Comparison of ENCODE assay signal across 1 cellular context in genomic region chr1:244652699-244653438, GRCh38.
A peak's percentile ranks its signal among the peaks of the same experiment; 100 is the strongest.
TF ChIP-seq lines count a peak whose summit lies in the region.

TSS of gene DESI2 (plus strand) at chr1:244653126. CDS start at chr1:244653314, 188 bp downstream.

TF ChIP-seq in HepG2, 621 proteins besides CTCF, POLR2A, EP300 and RAD21 (continued from another document and continues in another):
- TF ChIP-seq ZBTB39 (CRISPR knock-in tag; IDR thresholded peaks at IDR 0.05), result no peak
- no peak for TF ChIP-seq ZNF512 (CRISPR knock-in tag; IDR thresholded peaks at IDR 0.05)
- no peak for TF ChIP-seq ZNF350 (CRISPR knock-in tag; IDR thresholded peaks at IDR 0.05; ENCODE audit: borderline replicate concordance, low read depth)
- peak; percentile 26; the same call in 1 of the 2 replicates for TF ChIP-seq MEF2D (CRISPR knock-in tag; IDR thresholded peaks at IDR 0.05)
- no peak for TF ChIP-seq ZFP36L1 (CRISPR knock-in tag; IDR thresholded peaks at IDR 0.05)
- TF ChIP-seq ZBTB49 (CRISPR knock-in tag; IDR thresholded peaks at IDR 0.05; ENCODE audit: borderline replicate concordance), result no peak
- no peak for TF ChIP-seq HMG20A (CRISPR knock-in tag; IDR thresholded peaks at IDR 0.05; ENCODE audit: borderline replicate concordance)
- TF ChIP-seq KDM2A (CRISPR knock-in tag; IDR thresholded peaks at IDR 0.05; ENCODE audit: borderline replicate concordance, low read depth), result peak; percentile 57
- no peak for TF ChIP-seq ZNF616 (CRISPR knock-in tag; IDR thresholded peaks at IDR 0.05; ENCODE audit: low read depth)
- peak; percentile 97 for TF ChIP-seq HCFC1 (IDR thresholded peaks at IDR 0.05; ENCODE audit: low read depth, low read length)
- TF ChIP-seq ZBTB10 (CRISPR knock-in tag; IDR thresholded peaks at IDR 0.05; ENCODE audit: borderline replicate concordance), result no peak
- no peak for TF ChIP-seq RNF2 (conservative IDR thresholded peaks at IDR 0.05; ENCODE audit: low read depth)
- no peak for TF ChIP-seq ZNF790 (CRISPR knock-in tag; IDR thresholded peaks at IDR 0.05; ENCODE audit: borderline replicate concordance)
- TF ChIP-seq GMEB2 (CRISPR knock-in tag; IDR thresholded peaks at IDR 0.05; ENCODE audit: low read depth), result no peak; the same call in 1 of the 2 replicates
- TF ChIP-seq FOXK1 (CRISPR knock-in tag; IDR thresholded peaks at IDR 0.05; ENCODE audit: borderline replicate concordance, low read depth), result 0 out of 2 replicates have a peak, but pooled peaks have one; percentile 49
- 0 out of 2 replicates have a peak, but pooled peaks have one; percentile 16 for TF ChIP-seq ZNF275 (CRISPR knock-in tag; IDR thresholded peaks at IDR 0.05; ENCODE audit: borderline replicate concordance)
- peak; percentile 84; the same call in 1 of the 2 replicates for TF ChIP-seq YEATS2 (CRISPR knock-in tag; IDR thresholded peaks at IDR 0.05; ENCODE audit: borderline replicate concordance)
- peak; percentile 22; the same call in 1 of the 2 replicates for TF ChIP-seq HNRNPUL1 (IDR thresholded peaks at IDR 0.05; ENCODE audit: low read depth, low read length)
- TF ChIP-seq NFRKB (IDR thresholded peaks at IDR 0.05), result no peak
- no peak for TF ChIP-seq ONECUT2 (CRISPR knock-in tag; IDR thresholded peaks at IDR 0.05)
- TF ChIP-seq HNF1B (CRISPR knock-in tag; IDR thresholded peaks at IDR 0.05), result peak; percentile 34
- TF ChIP-seq FOSL2 (CRISPR knock-in tag; IDR thresholded peaks at IDR 0.05), result no peak
- TF ChIP-seq MIER3 (CRISPR knock-in tag; IDR thresholded peaks at IDR 0.05; ENCODE audit: borderline replicate concordance), result no peak
- no peak; the same call in 1 of the 2 replicates for TF ChIP-seq ZBTB7B (CRISPR knock-in tag; IDR thresholded peaks at IDR 0.05)
- TF ChIP-seq ZNF503 (CRISPR knock-in tag; IDR thresholded peaks at IDR 0.05), result no peak
- no peak for TF ChIP-seq ZNF253 (CRISPR knock-in tag; IDR thresholded peaks at IDR 0.05; ENCODE audit: borderline replicate concordance)
- TF ChIP-seq TERF1 (CRISPR knock-in tag; IDR thresholded peaks at IDR 0.05), result no peak
- no peak for TF ChIP-seq MIXL1 (CRISPR knock-in tag; IDR thresholded peaks at IDR 0.05)
- TF ChIP-seq ZNF101 (CRISPR knock-in tag; IDR thresholded peaks at IDR 0.05; ENCODE audit: borderline replicate concordance, low read depth), result 0 out of 2 replicates have a peak, but pooled peaks have one; percentile 80
- TF ChIP-seq TEAD3 (CRISPR knock-in tag; optimal IDR thresholded peaks at IDR 0.05; ENCODE audit: borderline replicate concordance), result peak; percentile 71
- TF ChIP-seq MEIS2 (CRISPR knock-in tag; IDR thresholded peaks at IDR 0.05), result no peak; the same call in 1 of the 2 replicates
